In genomic region chr1:24940231-24940630, GRCh38 we compare ENCODE assay signal across 20 cellular contexts. TPM values are rescaled to one million over a fixed set of nuclear protein-coding genes. Genes with fewer than 3 reads are reported as not detected.
"Had no signal": no experiment of that assay in that cellular context is flagged by ENCODE, and none has a peak within 500 bp of the region (broad histone marks: within the 10 kb centered on the region; RNA-seq: fewer than 3 reads in every experiment).

No MANE protein-coding gene starts in this region.

- ATAC-seq: left lobe of liver, natural killer cell, upper lobe of right lung had no signal

- H3K9me3 ChIP-seq: thyroid gland, upper lobe of right lung had no signal

- H3K4me3 ChIP-seq: thyroid gland, upper lobe of right lung had no signal

- H3K27ac ChIP-seq: thyroid gland, upper lobe of right lung had no signal

- H3K9me3 Mint-ChIP-seq: activated B cell treated with CpG ODN at 0.5 μM for 24 hours; activated CD4-positive, alpha-beta memory T cell treated with anti-CD3 and anti-CD28 coated beads for 36 hours; natural killer cell had no signal

- H3K4me1 ChIP-seq: thyroid gland, upper lobe of right lung had no signal

- H3K27ac Mint-ChIP-seq: activated B cell treated with CpG ODN at 0.5 μM for 24 hours; activated CD4-positive, alpha-beta memory T cell treated with anti-CD3 and anti-CD28 coated beads for 36 hours; natural killer cell; progenitor cell of endocrine pancreas had no signal

- DNase-seq: activated B cell treated with CpG ODN at 0.5 μM for 24 hours; activated CD4-positive, alpha-beta memory T cell treated with anti-CD3 and anti-CD28 coated beads for 36 hours; activated CD4-positive, alpha-beta T cell treated with anti-CD3 and anti-CD28 coated beads for 4 hours; activated naive CD4-positive, alpha-beta T cell treated with anti-CD3 and anti-CD28 coated beads, Interleukin-2, amount 50 U/mL, for 16 hours; activated T-cell treated with anti-CD3 and anti-CD28 coated beads, Interleukin-2, amount 50 U/mL, for 1 hour; amniotic stem cell; erythroblast; foreskin fibroblast; natural killer cell; retina; stimulated activated CD4-positive, alpha-beta T cell treated with anti-CD3 and anti-CD28 coated beads, Interleukin-2, amount 100 ng/mL, for 48 hours; stimulated activated CD8-positive, alpha-beta memory T cell treated with anti-CD3 and anti-CD28 coated beads, Interleukin-4, amount 100 ng/mL, for 48 hours; stimulated activated naive CD4-positive, alpha-beta T cell treated with Interleukin-2 at 50 U/mL for 16 hours; substantia nigra; T1000; thyroid gland; upper lobe of right lung had no signal

- H3K27me3 ChIP-seq: upper lobe of right lung had no signal

- H3K36me3 ChIP-seq: thyroid gland, upper lobe of right lung had no signal

- H3K36me3 Mint-ChIP-seq: natural killer cell had no signal

- H3K27me3 Mint-ChIP-seq: activated B cell treated with CpG ODN at 0.5 μM for 24 hours; activated CD4-positive, alpha-beta memory T cell treated with anti-CD3 and anti-CD28 coated beads for 36 hours had no signal

- H3K4me3 Mint-ChIP-seq: activated B cell treated with CpG ODN at 0.5 μM for 24 hours; activated CD4-positive, alpha-beta memory T cell treated with anti-CD3 and anti-CD28 coated beads for 36 hours; natural killer cell had no signal

RNA-seq across cellular contexts. Expression of gene RUNX3, which starts 10.2 kb away (rescaled TPM):
- total RNA-seq: lung microvascular endothelial cell, progenitor cell of endocrine pancreas had no signal
